In the genomic region with DNA sequence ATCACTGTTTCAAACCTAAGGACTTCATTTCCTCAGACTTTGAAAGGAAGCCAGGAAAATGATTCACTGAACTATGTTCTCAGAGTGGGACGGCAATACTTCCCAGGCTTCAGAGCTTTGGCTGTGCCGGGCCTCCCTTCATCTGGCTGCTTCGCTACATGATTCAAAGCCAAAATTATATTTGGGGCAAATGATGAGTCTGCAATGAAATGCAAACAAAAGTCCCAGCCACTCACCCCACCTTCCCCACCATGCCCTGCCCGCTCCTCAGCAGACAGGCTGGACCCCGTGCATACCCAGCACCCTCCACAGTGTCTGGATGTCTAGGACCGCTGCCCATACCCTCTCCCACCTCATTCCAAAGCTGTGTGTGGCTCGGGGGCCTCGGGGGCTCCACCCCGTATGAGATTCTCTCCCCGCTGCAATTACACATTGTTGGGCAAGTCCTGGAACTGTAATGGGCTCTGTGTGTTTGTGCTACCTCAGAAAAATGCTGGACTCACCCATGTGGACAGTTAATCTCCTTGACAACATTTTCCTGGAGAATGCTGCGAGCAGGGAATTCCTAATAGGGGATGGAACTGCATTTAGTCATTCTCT, we compare ENCODE assay signal across 11 cellular contexts. TPM values are rescaled to one million over a fixed set of nuclear protein-coding genes. Genes with fewer than 3 reads are reported as not detected.
DNase-seq lines count a peak whose midpoint lies in the region; ATAC-seq, FAIRE-seq and TF ChIP-seq lines count a peak whose summit lies in the region.
"Had no signal": no experiment of that assay in that cellular context is flagged by ENCODE, and none has a peak within 500 bp of the region (broad histone marks: within the 10 kb centered on the region; RNA-seq: fewer than 3 reads in every experiment).

No MANE protein-coding gene starts in this region.

- TF ChIP-seq POLR2A in adrenal gland (IDR thresholded peaks at IDR 0.05): no peak
- no peak for TF ChIP-seq POLR2A in HepG2 (IDR thresholded peaks at IDR 0.05; ENCODE audit: insufficient read depth in 1 of 2, low read depth in 2 of 2, low read length in 2 of 2)

- CTCF ChIA-PET in HepG2 (lab: Yijun Ruan, JAX; ENCODE audit: low intra/inter-chr PET ratio, low total read pairs): no interaction called here

- TF ChIP-seq RAD21 in HepG2 (CRISPR knock-in tag; IDR thresholded peaks at IDR 0.05): no peak

- H3K4me1 ChIP-seq in adrenal gland (replicated peaks in 1 of 2) (peaks cover 0 to 9% of the 10 kb centered on the region in 2 donors), psoas muscle (no peaks in the 10 kb centered on the region), HepG2 (ENCODE audit: insufficient read depth, low read length) (no peaks in the 10 kb centered on the region)

- DNase-seq in AG09309 (ENCODE audit: low read depth) (peak; percentile 91), adrenal gland (peak in 3 of 7 donors; percentile 33 to 49 (median 42)), left cardiac atrium (peak; percentile 56), psoas muscle (peak; percentile 67 to 71), dermis blood vessel endothelial cell (no peak), HepG2 (ENCODE audit: low spot score) (no peak), left colon (no peak)
- DNase-seq: CD8-positive, alpha-beta memory T cell had no signal

- no peak overlapping the region for H3K9ac ChIP-seq in HepG2 (ENCODE audit: insufficient read depth, low read depth, low read length)

- H3K36me3 ChIP-seq in adrenal gland (replicated peaks in 1 of 2): no peaks in the 10 kb centered on the region
- H3K36me3 ChIP-seq in psoas muscle (ENCODE audit: insufficient read depth in 1 of 2, low read depth in 1 of 2): no peaks in the 10 kb centered on the region
- no peaks in the 10 kb centered on the region for H3K36me3 ChIP-seq in HepG2 (replicated peaks in 1 of 2; ENCODE audit: control insufficient read depth in 1 of 2, insufficient read depth in 2 of 2, low read length in 2 of 2)

- H4K20me1 ChIP-seq in HepG2 (ENCODE audit: insufficient read depth, low read length): no peaks in the 10 kb centered on the region

- intact Hi-C loops in adrenal gland (cut with DNase I): no loop called here
- intact Hi-C loops in left cardiac atrium (cut with DNase I): no loop called here
- intact Hi-C loops in psoas muscle (cut with DNase I): loop anchor here in 1 of 2 donors (10.0 kb wide), 1 partner anchor 64 kb away; no protein-coding TSS in a partner anchor
- intact Hi-C loops in HepG2 (cut with micrococcal nuclease; ENCODE audit: unreplicated experiment): no loop called here
- intact Hi-C loops in left colon (cut with DNase I, micrococcal nuclease): no loop called here

- H3K9me3 ChIP-seq in adrenal gland (replicated peaks in 1 of 3) (peaks cover 0 to 6% (median 0%) of the 10 kb centered on the region in 3 donors), psoas muscle (no peaks in the 10 kb centered on the region), HepG2 (ENCODE audit: low read length) (no peaks in the 10 kb centered on the region)

- no peak for FAIRE-seq in HepG2 (lab: Jason Lieb, UNC)
- FAIRE-seq: GM18507, islet of Langerhans had no signal

- no peak overlapping the region for H3K4me2 ChIP-seq in HepG2 (ENCODE audit: low read depth, low read length)

- TF ChIP-seq CTCF in AG09309 (IDR thresholded peaks at IDR 0.05; ENCODE audit: control insufficient read depth, insufficient read depth, low read depth, low read length, missing control alignments) (no peak), adrenal gland (IDR thresholded peaks at IDR 0.05) (no peak), psoas muscle (IDR thresholded peaks at IDR 0.05) (no peak), HepG2 (CRISPR knock-in tag; IDR thresholded peaks at IDR 0.05) (no peak)

- H3K27me3 ChIP-seq in adrenal gland: no peaks in the 10 kb centered on the region
- H3K27me3 ChIP-seq in psoas muscle (ENCODE audit: insufficient read depth in 3 of 3, low read length in 2 of 3): no peaks in the 10 kb centered on the region
- H3K27me3 ChIP-seq in HepG2 (ENCODE audit: control insufficient read depth in 1 of 2, insufficient read depth in 2 of 2, low read length in 2 of 2): no peaks in the 10 kb centered on the region

- WGBS in adrenal gland, 4 donors: 34 to 57% (median 45%) methylated on average over 11 of the region's 11 CpGs
- WGBS in psoas muscle, 3 donors: 20 to 35% (median 26%) methylated on average over 11 of the region's 11 CpGs
- WGBS in HepG2 (ENCODE audit: low lambda C conversion rate): 33% methylated on average over 9 of the region's 11 CpGs

- in situ Hi-C loops in HepG2 (cut with HindIII; ENCODE audit: extremely low pct_ligation_motif_present, low pct_unique_long_range_greater_than_20kb): no loop called here

- POLR2A ChIA-PET in HepG2 (lab: Yijun Ruan, JAX): no interaction called here

- H3K27ac ChIP-seq in adrenal gland (peak overlapping the region in 3 of 5 donors; percentile 22 to 87 (median 57)), psoas muscle (peak overlapping the region; percentile 58), HepG2 (ENCODE audit: extremely low read length, insufficient read depth, low read length) (no peak overlapping the region)

- H2AFZ ChIP-seq in HepG2 (ENCODE audit: low read length): no peak overlapping the region

- no peaks in the 10 kb centered on the region for H3K79me2 ChIP-seq in HepG2 (ENCODE audit: insufficient read depth, low read length)

- no TSS peak for BruUV-seq in HepG2 (replicated peaks; lab: Mats Ljungman, UMichigan)

- ATAC-seq in left cardiac atrium (peak; percentile 79 to 96), psoas muscle (peak; percentile 48 to 85 (median 84)), HepG2 (no peak), GM21526 (IDR thresholded peaks at IDR 0.05; ENCODE audit: low FRiP score, unreplicated experiment) (no peak), left colon (no peak)

- H3K4me3 ChIP-seq in AG09309 (ENCODE audit: control insufficient read depth, low read depth, low read length): peak overlapping the region; percentile 43
- no peak overlapping the region for H3K4me3 ChIP-seq in adrenal gland
- no peak overlapping the region for H3K4me3 ChIP-seq in psoas muscle
- H3K4me3 ChIP-seq in HepG2 (replicated peaks in 1 of 3; ENCODE audit: insufficient read depth in 1 of 3, low read depth in 2 of 3, low read length in 3 of 3): no peak overlapping the region

- TF ChIP-seq EP300 in HepG2 (IDR thresholded peaks at IDR 0.05; ENCODE audit: low read depth in 2 of 2, low read length in 2 of 2) (no peak), HepG2 (CRISPR knock-in tag; IDR thresholded peaks at IDR 0.05; ENCODE audit: borderline replicate concordance) (no peak)

TF ChIP-seq in HepG2, 621 proteins besides CTCF, POLR2A, EP300 and RAD21:
- no peak for TF ChIP-seq ARID2 (CRISPR knock-in tag; IDR thresholded peaks at IDR 0.05; ENCODE audit: borderline replicate concordance)
- TF ChIP-seq SATB2 (CRISPR knock-in tag; IDR thresholded peaks at IDR 0.05): no peak
- TF ChIP-seq ZSCAN31 (CRISPR knock-in tag; IDR thresholded peaks at IDR 0.05; ENCODE audit: low read depth): no peak
- no peak for TF ChIP-seq MIER2 (CRISPR knock-in tag; IDR thresholded peaks at IDR 0.05)
- no peak for TF ChIP-seq ZNF619 (CRISPR knock-in tag; IDR thresholded peaks at IDR 0.05)
- TF ChIP-seq KDM5B (CRISPR knock-in tag; IDR thresholded peaks at IDR 0.05; ENCODE audit: borderline replicate concordance): no peak
- TF ChIP-seq ZNF670 (CRISPR knock-in tag; IDR thresholded peaks at IDR 0.05; ENCODE audit: borderline replicate concordance): no peak

RNA-seq across cellular contexts. Expression of a gene that starts 32.2 kb away (rescaled TPM):
- total RNA-seq in adrenal gland: 10 to 100 TPM in 7 of 8 donors, 1 to 10 TPM in 1; 5.6 to 31.8 (median 22.3) TPM
- 10 to 100 TPM in 2 of 3 donors, 1 to 10 TPM in 1; 6.5 to 19.6 (median 11.1) TPM for polyA plus RNA-seq in adrenal gland
- total RNA-seq in left cardiac atrium: 1 to 10 TPM; 2.4 to 5.1 TPM
- total RNA-seq in psoas muscle: under 1 TPM; 0.27 to 0.59 (median 0.44) TPM
- polyA plus RNA-seq in psoas muscle: under 1 TPM; 0.08 to 0.60 (median 0.14) TPM
- total RNA-seq in dermis blood vessel endothelial cell: 0.05 and 0.17 TPM in 2 replicates
- total RNA-seq in HepG2 (2016; rRNA removed; fragmentation: Illumina TruSeq; extraction: Trizol): 0.36 and 0.58 TPM in 2 replicates
- 0.10 and 0.18 TPM in 2 replicates for total RNA-seq in HepG2 (2016; cell fraction: cytosol; rRNA removed; fragmentation: Illumina TruSeq; extraction: Trizol; ENCODE audit: low read depth)
- 0.31 and 0.87 TPM in 2 replicates for total RNA-seq in HepG2 (2016; cell fraction: insoluble cytoplasmic fraction; rRNA removed; fragmentation: Illumina TruSeq; extraction: Trizol)
- 0.22 and 0.24 TPM in 2 replicates for total RNA-seq in HepG2 (2016; cell fraction: membrane; rRNA removed; fragmentation: Illumina TruSeq; extraction: Trizol)
- 0.50 and 0.65 TPM in 2 replicates for total RNA-seq in HepG2 (2016; cell fraction: nucleus; rRNA removed; fragmentation: Illumina TruSeq; extraction: Trizol)
- 3.3 and 4.2 TPM in 2 replicates for polyA plus RNA-seq in HepG2 (2011; rRNA removed)
- 1.8 and 3.2 TPM in 2 replicates for polyA plus RNA-seq in HepG2 (2011; cell fraction: cytosol; rRNA removed)
- polyA plus RNA-seq in HepG2 (2011; cell fraction: nucleus; rRNA removed): 6.5 and 9.3 TPM in 2 replicates
- 2.9 and 4.6 TPM in 2 replicates for polyA plus RNA-seq in HepG2 (2012)
- polyA plus RNA-seq in HepG2 (2016; cell fraction: cytosol; fragmentation: Illumina TruSeq; extraction: Trizol; ENCODE audit: low read depth): 0.03 and 0.19 TPM in 2 replicates
- 0.15 and 0.17 TPM in 2 replicates for polyA plus RNA-seq in HepG2 (2016; cell fraction: insoluble cytoplasmic fraction; fragmentation: Illumina TruSeq; extraction: Trizol; ENCODE audit: low read depth)
- 0.16 and 0.19 TPM in 2 replicates for polyA plus RNA-seq in HepG2 (2016; cell fraction: membrane; fragmentation: Illumina TruSeq; extraction: Trizol; ENCODE audit: low read depth)
- polyA plus RNA-seq in HepG2 (2016; cell fraction: nucleus; fragmentation: Illumina TruSeq; extraction: Trizol; ENCODE audit: insufficient read depth, low read depth): 0.79 and 1.4 TPM in 2 replicates
- polyA minus RNA-seq in HepG2 (2011; rRNA and poly(A)+ RNA removed; ENCODE audit: low replicate concordance): 7.3 TPM in 1 of 2 replicates, not detected in the other
- 1.4 and 2.0 TPM in 2 replicates for polyA minus RNA-seq in HepG2 (2011; cell fraction: cytosol; rRNA and poly(A)+ RNA removed)
- 6.1 and 13.8 TPM in 2 replicates for polyA minus RNA-seq in HepG2 (2011; cell fraction: nucleus; rRNA and poly(A)+ RNA removed)
- 1 to 10 TPM; 1.4 to 1.5 TPM for total RNA-seq in left colon

Comparison
In these comparisons a context has a peak if more than half of its experiments do, and no peak if none do; other contexts are left out.
1. DNase-seq: peak in AG09309 (single experiment), left cardiac atrium (single experiment) and psoas muscle (2 of 2); none in dermis blood vessel endothelial cell (single experiment), HepG2 (single experiment) and left colon (0 of 2).
2. ATAC-seq: peak in left cardiac atrium (2 of 2) and psoas muscle (4 of 4); none in HepG2 (single experiment), GM21526 (single experiment) and left colon (single experiment).